Comparison of ENCODE assay signal across 1 cellular context in genomic region chr11:73466643-73467042, GRCh38.
TF ChIP-seq lines count a peak whose summit lies in the region.

No MANE protein-coding gene starts in this region.

TF ChIP-seq in WTC11, 78 proteins besides CTCF, POLR2A, EP300 and RAD21 (continued from another document):
- no peak for TF ChIP-seq ZBTB43 (CRISPR knock-in tag; IDR thresholded peaks at IDR 0.05)
- TF ChIP-seq ETV6 (CRISPR knock-in tag; IDR thresholded peaks at IDR 0.05) = no peak
